11 cellular contexts compared by ENCODE assay signal in genomic region chr6:99768166-99768565, GRCh38.
"Had no signal": no experiment of that assay in that cellular context is flagged by ENCODE, and none has a peak within 500 bp of the region (broad histone marks: within the 10 kb centered on the region; RNA-seq: fewer than 3 reads in every experiment).

No MANE protein-coding gene starts in this region.

- H3K9me3 ChIP-seq: HAP-1 had no signal

- FAIRE-seq: H1, H54 had no signal

- H3K4me3 ChIP-seq: GM23248, GM23338, HAP-1 had no signal

- H2AFZ ChIP-seq: GM23248, GM23338 had no signal

- H3K9ac ChIP-seq: GM23248 had no signal

- H3K4me1 ChIP-seq: HAP-1 had no signal

- H3K4me2 ChIP-seq: GM23338 had no signal

- H3K36me3 ChIP-seq: HAP-1 had no signal

- DNase-seq: GM23248, GOT3, H7, H9, HCEC 1CT, HFFc6 had no signal

- ATAC-seq: GM23338, HCT116 had no signal

- H3K27ac ChIP-seq: GM23248 had no signal
